Comparison of ENCODE assay signal across 31 cellular contexts in the genomic region with DNA sequence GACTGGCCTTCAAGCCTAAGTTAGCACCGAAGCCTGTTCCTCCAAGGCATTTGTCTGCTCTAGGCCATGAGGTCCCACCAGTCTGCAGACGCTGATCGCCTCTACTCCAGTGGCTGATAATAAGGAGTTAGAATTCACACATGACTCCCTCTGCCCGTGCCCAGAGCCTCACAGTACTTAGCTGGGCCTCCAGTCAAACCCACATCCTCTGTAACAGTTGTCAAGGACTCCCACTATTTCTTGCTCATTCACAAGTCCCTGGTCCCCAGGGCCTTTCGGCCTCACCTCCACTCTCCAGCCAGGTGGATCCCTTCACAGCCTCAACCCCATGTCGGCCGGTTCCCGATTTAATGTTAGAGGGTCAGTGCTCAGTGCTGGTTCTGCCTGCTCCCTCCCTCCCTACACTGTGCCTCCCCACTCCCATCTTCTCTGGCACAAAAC. TPM values are rescaled to one million over a fixed set of nuclear protein-coding genes. Genes with fewer than 3 reads are reported as not detected.
A peak's percentile ranks its signal among the peaks of the same experiment; 100 is the strongest.
DNase-seq lines count a peak whose midpoint lies in the region; ATAC-seq and TF ChIP-seq lines count a peak whose summit lies in the region.
"Had no signal": no experiment of that assay in that cellular context is flagged by ENCODE, and none has a peak within 500 bp of the region (broad histone marks: within the 10 kb centered on the region; RNA-seq: fewer than 3 reads in every experiment).

No MANE protein-coding gene starts in this region.

- no peaks in the 10 kb centered on the region for H4K20me1 ChIP-seq in OCI-LY7 (ENCODE audit: insufficient read depth, low read length)

- no peak for DNase-seq in activated naive CD8-positive, alpha-beta T cell treated with anti-CD3 and anti-CD28 coated beads, Interleukin-2, amount 10 ng/mL, durations not matched to agents 7 days and 5 days
- DNase-seq in activated naive CD8-positive, alpha-beta T cell treated with anti-CD3 and anti-CD28 coated beads for 36 hours = no peak
- DNase-seq in breast epithelium (ENCODE audit: low spot score in 2 of 2) = peak in 1 of 2 donors; percentile 21
- DNase-seq in left lobe of liver (ENCODE audit: low spot score) = peak; percentile 18
- peak; percentile 38 for DNase-seq in ureter (ENCODE audit: low spot score)
- no peak for DNase-seq in NCI-H82 treated with DMSO at 0.1 percent for 48 hours (lab: John Stamatoyannopoulos, UW; ENCODE audit: unreplicated experiment)
- no peak for DNase-seq in OCI-LY7 (ENCODE audit: low spot score)
- DNase-seq: activated CD4-positive, alpha-beta T cell treated with anti-CD3 and anti-CD28 coated beads, Interleukin-2, amount 10 ng/mL, durations not matched to agents 7 days and 5 days; activated naive CD4-positive, alpha-beta T cell treated with Interleukin-2 at 50 U/mL for 16 hours; activated T-cell treated with anti-CD3 and anti-CD28 coated beads for 4 hours; amniotic stem cell; colonic mucosa; GDM1; kidney glomerular epithelial cell; NCI-H1092; NCI-H2029; NCI-H226; NCI-H748 treated with DMSO at 0.1 percent for 48 hours; upper lobe of right lung; WERI-Rb-1 had no signal

- H3K9me3 Mint-ChIP-seq in activated naive CD8-positive, alpha-beta T cell treated with anti-CD3 and anti-CD28 coated beads, Interleukin-2, amount 10 ng/mL, durations not matched to agents 7 days and 5 days = no peaks in the 10 kb centered on the region
- H3K9me3 Mint-ChIP-seq in activated naive CD8-positive, alpha-beta T cell treated with anti-CD3 and anti-CD28 coated beads for 36 hours = no peaks in the 10 kb centered on the region
- H3K9me3 Mint-ChIP-seq: activated CD4-positive, alpha-beta T cell treated with anti-CD3 and anti-CD28 coated beads, Interleukin-2, amount 10 ng/mL, durations not matched to agents 7 days and 5 days had no signal

- H3K4me1 ChIP-seq in breast epithelium (peaks cover 3 to 16% of the 10 kb centered on the region in 2 donors), OCI-LY7 (ENCODE audit: insufficient read depth, low read length, poor library complexity, severe bottlenecking) (no peaks in the 10 kb centered on the region)
- H3K4me1 ChIP-seq: colonic mucosa, upper lobe of right lung had no signal

- CTCF ChIA-PET in OCI-LY7 (lab: Charles Lee; ENCODE audit: unreplicated experiment) = interaction anchor here (0.7 kb wide), 1 partner anchor 51 kb away, joined by 3 read pairs; no protein-coding TSS in a partner anchor

- peak overlapping the region; percentile 77 to 83 for H3K27ac ChIP-seq in breast epithelium
- no peak overlapping the region for H3K27ac ChIP-seq in OCI-LY7 (ENCODE audit: low read depth, low read length, poor library complexity, severe bottlenecking)
- H3K27ac ChIP-seq: A549, colonic mucosa, neutrophil, upper lobe of right lung, WERI-Rb-1 had no signal

- H3K4me3 Mint-ChIP-seq in activated naive CD8-positive, alpha-beta T cell treated with anti-CD3 and anti-CD28 coated beads, Interleukin-2, amount 10 ng/mL, durations not matched to agents 7 days and 5 days = peak overlapping the region; percentile 39
- no peak overlapping the region for H3K4me3 Mint-ChIP-seq in activated naive CD8-positive, alpha-beta T cell treated with anti-CD3 and anti-CD28 coated beads for 36 hours
- H3K4me3 Mint-ChIP-seq: activated CD4-positive, alpha-beta T cell treated with anti-CD3 and anti-CD28 coated beads, Interleukin-2, amount 10 ng/mL, durations not matched to agents 7 days and 5 days had no signal

- intact Hi-C loops in breast epithelium (cut with DNase I; ENCODE audit: low total_unique reads) (no loop called here), OCI-LY7 (cut with micrococcal nuclease; ENCODE audit: unreplicated experiment) (no loop called here)

- H3K4me1 Mint-ChIP-seq in activated naive CD8-positive, alpha-beta T cell treated with anti-CD3 and anti-CD28 coated beads, Interleukin-2, amount 10 ng/mL, durations not matched to agents 7 days and 5 days = peaks cover 10% of the 10 kb centered on the region
- peaks cover 6% of the 10 kb centered on the region for H3K4me1 Mint-ChIP-seq in activated naive CD8-positive, alpha-beta T cell treated with anti-CD3 and anti-CD28 coated beads for 36 hours

- H3K36me3 ChIP-seq in breast epithelium (no peaks in the 10 kb centered on the region), OCI-LY7 (ENCODE audit: insufficient read depth, low read length) (no peaks in the 10 kb centered on the region)
- H3K36me3 ChIP-seq: colonic mucosa, neutrophil, upper lobe of right lung, WERI-Rb-1 had no signal

- H3K79me2 ChIP-seq in OCI-LY7 (ENCODE audit: insufficient read depth, low read depth, low read length) = no peaks in the 10 kb centered on the region

- no peak overlapping the region for H3K4me2 ChIP-seq in OCI-LY7 (ENCODE audit: low read length)
- H3K4me2 ChIP-seq: A549 had no signal

- no peaks in the 10 kb centered on the region for H3K36me3 Mint-ChIP-seq in activated naive CD8-positive, alpha-beta T cell treated with anti-CD3 and anti-CD28 coated beads, Interleukin-2, amount 10 ng/mL, durations not matched to agents 7 days and 5 days
- no peaks in the 10 kb centered on the region for H3K36me3 Mint-ChIP-seq in activated naive CD8-positive, alpha-beta T cell treated with anti-CD3 and anti-CD28 coated beads for 36 hours

- peaks cover 7% of the 10 kb centered on the region for H3K27me3 Mint-ChIP-seq in activated naive CD8-positive, alpha-beta T cell treated with anti-CD3 and anti-CD28 coated beads, Interleukin-2, amount 10 ng/mL, durations not matched to agents 7 days and 5 days
- peaks cover 4% of the 10 kb centered on the region for H3K27me3 Mint-ChIP-seq in activated naive CD8-positive, alpha-beta T cell treated with anti-CD3 and anti-CD28 coated beads for 36 hours
- H3K27me3 Mint-ChIP-seq: activated CD4-positive, alpha-beta T cell treated with anti-CD3 and anti-CD28 coated beads, Interleukin-2, amount 10 ng/mL, durations not matched to agents 7 days and 5 days had no signal

- peak overlapping the region; percentile 64 for H3K27ac Mint-ChIP-seq in activated naive CD8-positive, alpha-beta T cell treated with anti-CD3 and anti-CD28 coated beads, Interleukin-2, amount 10 ng/mL, durations not matched to agents 7 days and 5 days
- H3K27ac Mint-ChIP-seq in activated naive CD8-positive, alpha-beta T cell treated with anti-CD3 and anti-CD28 coated beads for 36 hours = no peak overlapping the region
- H3K27ac Mint-ChIP-seq: activated CD4-positive, alpha-beta T cell treated with anti-CD3 and anti-CD28 coated beads, Interleukin-2, amount 10 ng/mL, durations not matched to agents 7 days and 5 days had no signal

- POLR2A ChIA-PET in activated naive CD8-positive, alpha-beta T cell treated with anti-CD3 and anti-CD28 coated beads, Interleukin-2, amount 10 ng/mL, durations not matched to agents 7 days and 5 days (lab: Charles Lee) = no interaction called here
- POLR2A ChIA-PET in OCI-LY7 (lab: Charles Lee) = no interaction called here

- TF ChIP-seq CTCF in breast epithelium (IDR thresholded peaks at IDR 0.05) (no peak), OCI-LY7 (conservative IDR thresholded peaks at IDR 0.05; ENCODE audit: low read length) (no peak)

- TF ChIP-seq POLR2A in breast epithelium (IDR thresholded peaks at IDR 0.05) = no peak

- no peaks in the 10 kb centered on the region for H3K9me2 ChIP-seq in OCI-LY7 (ENCODE audit: insufficient read depth, low read length)

- peak; percentile 82 for ATAC-seq in activated naive CD8-positive, alpha-beta T cell treated with anti-CD3 and anti-CD28 coated beads, Interleukin-2, amount 10 ng/mL, durations not matched to agents 7 days and 5 days (ENCODE audit: low read depth)
- ATAC-seq in left lobe of liver = no peak
- ATAC-seq in GM21723 (IDR thresholded peaks at IDR 0.05; ENCODE audit: unreplicated experiment) = no peak
- ATAC-seq: A549, SK-N-SH treated with all-trans-retinoic acid at 6 μM for 48 hours, upper lobe of right lung had no signal

- no peaks in the 10 kb centered on the region for H3K27me3 ChIP-seq in breast epithelium
- H3K27me3 ChIP-seq: colonic mucosa, neutrophil, upper lobe of right lung had no signal

- H3K4me3 ChIP-seq in breast epithelium (no peak overlapping the region), OCI-LY7 (ENCODE audit: low read depth, low read length, poor library complexity, severe bottlenecking) (no peak overlapping the region)
- H3K4me3 ChIP-seq: A549, colonic mucosa, lung, upper lobe of right lung had no signal

- H3K9me3 ChIP-seq in breast epithelium (no peaks in the 10 kb centered on the region), OCI-LY7 (ENCODE audit: low read length) (no peaks in the 10 kb centered on the region)
- H3K9me3 ChIP-seq: A549, colonic mucosa, neutrophil, upper lobe of right lung had no signal

- H2AFZ ChIP-seq in OCI-LY7 (ENCODE audit: low read length) = no peak overlapping the region

- BruUV-seq in OCI-LY7 (replicated peaks; lab: Mats Ljungman, UMichigan) = no TSS peak

RNA-seq across cellular contexts. Expression of a gene that starts 6.3 kb away (rescaled TPM):
- not detected for total RNA-seq in activated naive CD8-positive, alpha-beta T cell treated with anti-CD3 and anti-CD28 coated beads, Interleukin-2, amount 10 ng/mL, durations not matched to agents 7 days and 5 days
- not detected for total RNA-seq in activated naive CD8-positive, alpha-beta T cell treated with anti-CD3 and anti-CD28 coated beads for 36 hours
- total RNA-seq in breast epithelium (100 to 1,000 TPM in 2 of 3 donors, 1 to 10 TPM in 1; 4.3 to 464 (median 413) TPM), left lobe of liver (not detected), ureter (388 TPM), OCI-LY7 (2022) (0.74 and 0.91 TPM in 2 replicates)
- total RNA-seq in OCI-LY7 (2014; rRNA removed; shearing (Covaris generic)) = not detected in 2 replicates
- total RNA-seq: activated CD4-positive, alpha-beta T cell treated with anti-CD3 and anti-CD28 coated beads, Interleukin-2, amount 10 ng/mL, durations not matched to agents 7 days and 5 days; colonic mucosa; glomerular endothelial cell; H1; T-helper 2 cell treated with Interferon-gamma antibody and Interleukin-4, amounts not matched to agents 100 ng/mL and 5 ng/mL, for 36 hours had no signal

RNA-seq across cellular contexts. Expression of a gene that starts 26.4 kb away (rescaled TPM):
- total RNA-seq in activated naive CD8-positive, alpha-beta T cell treated with anti-CD3 and anti-CD28 coated beads, Interleukin-2, amount 10 ng/mL, durations not matched to agents 7 days and 5 days = not detected
- not detected for total RNA-seq in activated naive CD8-positive, alpha-beta T cell treated with anti-CD3 and anti-CD28 coated beads for 36 hours
- total RNA-seq in breast epithelium = under 1 TPM in 1 of 3 donors, not detected in 2; 0.16 TPM
- total RNA-seq in left lobe of liver = not detected
- total RNA-seq in ureter = not detected
- not detected in 2 replicates for total RNA-seq in OCI-LY7 (2014; rRNA removed; shearing (Covaris generic))
- not detected in 2 replicates for total RNA-seq in OCI-LY7 (2022)
- total RNA-seq: activated CD4-positive, alpha-beta T cell treated with anti-CD3 and anti-CD28 coated beads, Interleukin-2, amount 10 ng/mL, durations not matched to agents 7 days and 5 days; colonic mucosa; glomerular endothelial cell; H1; lung; pulmonary artery endothelial cell; skeletal muscle tissue; subcutaneous adipose tissue; T-helper 2 cell treated with Interferon-gamma antibody and Interleukin-4, amounts not matched to agents 100 ng/mL and 5 ng/mL, for 36 hours; upper lobe of right lung had no signal

RNA-seq across cellular contexts. Expression of a gene that starts 33.5 kb away (rescaled TPM):
- not detected for total RNA-seq in activated naive CD8-positive, alpha-beta T cell treated with anti-CD3 and anti-CD28 coated beads, Interleukin-2, amount 10 ng/mL, durations not matched to agents 7 days and 5 days
- not detected for total RNA-seq in activated naive CD8-positive, alpha-beta T cell treated with anti-CD3 and anti-CD28 coated beads for 36 hours
- total RNA-seq in breast epithelium (1 to 10 TPM in 1 of 3 donors, under 1 TPM in 1, not detected in 1; 0.33 to 3.1 TPM), left lobe of liver (not detected), ureter (28.7 TPM), OCI-LY7 (2022) (0.74 and 1.2 TPM in 2 replicates)
- total RNA-seq in OCI-LY7 (2014; rRNA removed; shearing (Covaris generic)) = not detected in 2 replicates
- total RNA-seq: activated CD4-positive, alpha-beta T cell treated with anti-CD3 and anti-CD28 coated beads, Interleukin-2, amount 10 ng/mL, durations not matched to agents 7 days and 5 days; colonic mucosa; glomerular endothelial cell; H1; T-helper 2 cell treated with Interferon-gamma antibody and Interleukin-4, amounts not matched to agents 100 ng/mL and 5 ng/mL, for 36 hours had no signal

RNA-seq across cellular contexts. Expression of a gene that starts 47.1 kb away (rescaled TPM):
- not detected for total RNA-seq in activated naive CD8-positive, alpha-beta T cell treated with anti-CD3 and anti-CD28 coated beads, Interleukin-2, amount 10 ng/mL, durations not matched to agents 7 days and 5 days
- not detected for total RNA-seq in activated naive CD8-positive, alpha-beta T cell treated with anti-CD3 and anti-CD28 coated beads for 36 hours
- not detected for total RNA-seq in breast epithelium
- total RNA-seq in left lobe of liver = not detected
- 0.26 TPM for total RNA-seq in ureter
- not detected in 2 replicates for total RNA-seq in OCI-LY7 (2014; rRNA removed; shearing (Covaris generic))
- not detected in 2 replicates for total RNA-seq in OCI-LY7 (2022)
- total RNA-seq: colonic mucosa; glomerular endothelial cell; H1; lung; pulmonary artery endothelial cell; skeletal muscle tissue; subcutaneous adipose tissue; T-helper 2 cell treated with Interferon-gamma antibody and Interleukin-4, amounts not matched to agents 100 ng/mL and 5 ng/mL, for 36 hours; upper lobe of right lung had no signal

RNA-seq across cellular contexts. Expression of a gene that starts 52.9 kb away (rescaled TPM):
- total RNA-seq in activated naive CD8-positive, alpha-beta T cell treated with anti-CD3 and anti-CD28 coated beads, Interleukin-2, amount 10 ng/mL, durations not matched to agents 7 days and 5 days = not detected
- not detected for total RNA-seq in activated naive CD8-positive, alpha-beta T cell treated with anti-CD3 and anti-CD28 coated beads for 36 hours
- total RNA-seq in breast epithelium (not detected), left lobe of liver (not detected), ureter (0.39 TPM), OCI-LY7 (2022) (not detected in 2 replicates)
- total RNA-seq in OCI-LY7 (2014; rRNA removed; shearing (Covaris generic)) = not detected in 2 replicates
- total RNA-seq: activated CD4-positive, alpha-beta T cell treated with anti-CD3 and anti-CD28 coated beads, Interleukin-2, amount 10 ng/mL, durations not matched to agents 7 days and 5 days; colonic mucosa; glomerular endothelial cell; H1; lung; pulmonary artery endothelial cell; skeletal muscle tissue; subcutaneous adipose tissue; T-helper 2 cell treated with Interferon-gamma antibody and Interleukin-4, amounts not matched to agents 100 ng/mL and 5 ng/mL, for 36 hours; upper lobe of right lung had no signal

Comparison
In these comparisons a context has a peak if more than half of its experiments do, and no peak if none do; other contexts are left out.
1. DNase-seq: peak in left lobe of liver (single experiment) and ureter (single experiment); none in activated naive CD8-positive, alpha-beta T cell treated with anti-CD3 and anti-CD28 coated beads, Interleukin-2, amount 10 ng/mL, durations not matched to agents 7 days and 5 days (single experiment), activated naive CD8-positive, alpha-beta T cell treated with anti-CD3 and anti-CD28 coated beads for 36 hours (single experiment), NCI-H82 treated with DMSO at 0.1 percent for 48 hours (single experiment) and OCI-LY7 (single experiment).